ENCODE assay signal across 16 cellular contexts in the genomic region with DNA sequence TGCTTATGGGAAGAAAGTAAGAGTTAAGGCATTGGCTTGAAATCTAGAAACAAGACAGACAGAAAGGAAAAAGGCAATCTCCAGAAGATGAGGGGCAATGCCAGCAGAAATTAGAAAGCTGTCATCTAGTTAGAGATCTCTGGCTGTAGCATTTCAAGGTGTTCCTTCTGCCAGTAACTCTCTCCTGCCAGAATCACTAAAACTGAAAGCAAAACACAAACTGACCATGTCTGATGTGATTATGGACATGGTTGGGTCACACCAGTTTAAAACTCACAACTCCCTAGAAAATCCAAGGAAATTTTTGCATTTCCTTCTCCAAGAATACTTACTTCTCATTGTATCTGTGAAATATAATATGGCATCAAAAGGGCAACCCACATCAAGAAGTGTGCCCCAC.
"Had no signal": no experiment of that assay in that cellular context is flagged by ENCODE, and none has a peak within 500 bp of the region (broad histone marks: within the 10 kb centered on the region; RNA-seq: fewer than 3 reads in every experiment).

No MANE protein-coding gene starts in this region.

- DNase-seq: activated B cell treated with CpG ODN at 0.5 μM for 24 hours; activated CD4-positive, alpha-beta memory T cell treated with anti-CD3 and anti-CD28 coated beads for 36 hours; activated CD4-positive, alpha-beta T cell treated with anti-CD3 and anti-CD28 coated beads for 4 hours; activated CD8-positive, alpha-beta memory T cell treated with anti-CD3 and anti-CD28 coated beads, Interleukin-2, amount 10 ng/mL, durations not matched to agents 7 days and 5 days; activated naive CD8-positive, alpha-beta T cell treated with anti-CD3 and anti-CD28 coated beads for 36 hours; body of pancreas; central memory CD4-positive, alpha-beta T cell; colonic mucosa; gastrocnemius medialis; left ventricle myocardium superior; mesendoderm; natural killer cell; T-cell had no signal

- H3K4me3 Mint-ChIP-seq: activated CD4-positive, alpha-beta memory T cell treated with anti-CD3 and anti-CD28 coated beads for 36 hours; activated CD8-positive, alpha-beta memory T cell treated with anti-CD3 and anti-CD28 coated beads, Interleukin-2, amount 10 ng/mL, durations not matched to agents 7 days and 5 days; activated naive CD8-positive, alpha-beta T cell treated with anti-CD3 and anti-CD28 coated beads for 36 hours; natural killer cell; stimulated activated naive CD8-positive, alpha-beta T cell treated with anti-CD3 and anti-CD28 coated beads, Interleukin-15, Interleukin-2, amounts not matched to agents 100 ng/mL and 50 ng/mL, for 24 hours; T-cell; type B pancreatic cell had no signal

- ATAC-seq: activated CD8-positive, alpha-beta memory T cell treated with anti-CD3 and anti-CD28 coated beads, Interleukin-2, amount 10 ng/mL, durations not matched to agents 7 days and 5 days; body of pancreas; gastrocnemius medialis; left ventricle myocardium superior; natural killer cell; T-cell had no signal

- H3K27me3 Mint-ChIP-seq: activated B cell treated with CpG ODN at 0.5 μM for 24 hours; activated naive CD8-positive, alpha-beta T cell treated with anti-CD3 and anti-CD28 coated beads for 36 hours; stimulated activated naive CD8-positive, alpha-beta T cell treated with anti-CD3 and anti-CD28 coated beads, Interleukin-15, Interleukin-2, amounts not matched to agents 100 ng/mL and 50 ng/mL, for 24 hours; type B pancreatic cell had no signal

- H3K9me3 Mint-ChIP-seq: activated B cell treated with CpG ODN at 0.5 μM for 24 hours; activated CD4-positive, alpha-beta memory T cell treated with anti-CD3 and anti-CD28 coated beads for 36 hours; activated naive CD8-positive, alpha-beta T cell treated with anti-CD3 and anti-CD28 coated beads for 36 hours; natural killer cell; stimulated activated naive CD8-positive, alpha-beta T cell treated with anti-CD3 and anti-CD28 coated beads, Interleukin-15, Interleukin-2, amounts not matched to agents 100 ng/mL and 50 ng/mL, for 24 hours; T-cell; type B pancreatic cell had no signal

- H3K27me3 ChIP-seq: body of pancreas, colonic mucosa, gastrocnemius medialis, suprapubic skin had no signal

- H3K27ac Mint-ChIP-seq: activated B cell treated with CpG ODN at 0.5 μM for 24 hours; activated CD4-positive, alpha-beta memory T cell treated with anti-CD3 and anti-CD28 coated beads for 36 hours; activated naive CD8-positive, alpha-beta T cell treated with anti-CD3 and anti-CD28 coated beads for 36 hours; stimulated activated naive CD8-positive, alpha-beta T cell treated with anti-CD3 and anti-CD28 coated beads, Interleukin-15, Interleukin-2, amounts not matched to agents 100 ng/mL and 50 ng/mL, for 24 hours; T-cell; type B pancreatic cell had no signal

- H3K4me3 ChIP-seq: body of pancreas, colonic mucosa, gastrocnemius medialis, suprapubic skin had no signal

- H3K9me3 ChIP-seq: body of pancreas, colonic mucosa, gastrocnemius medialis, suprapubic skin had no signal

- H3K4me1 ChIP-seq: colonic mucosa had no signal

- H3K27ac ChIP-seq: body of pancreas, colonic mucosa, gastrocnemius medialis, suprapubic skin had no signal

- H3K36me3 ChIP-seq: colonic mucosa, gastrocnemius medialis, suprapubic skin had no signal

- H3K36me3 Mint-ChIP-seq: activated CD4-positive, alpha-beta memory T cell treated with anti-CD3 and anti-CD28 coated beads for 36 hours; activated naive CD8-positive, alpha-beta T cell treated with anti-CD3 and anti-CD28 coated beads for 36 hours; natural killer cell; T-cell; type B pancreatic cell had no signal
